ENCODE assay signal across 16 cellular contexts in genomic region chr6:149851461-149851860, GRCh38. TPM values are rescaled to one million over a fixed set of nuclear protein-coding genes. Genes with fewer than 3 reads are reported as not detected.
DNase-seq lines count a peak whose midpoint lies in the region; ATAC-seq and TF ChIP-seq lines count a peak whose summit lies in the region.
"Had no signal": no experiment of that assay in that cellular context is flagged by ENCODE, and none has a peak within 500 bp of the region (broad histone marks: within the 10 kb centered on the region; RNA-seq: fewer than 3 reads in every experiment).

No MANE protein-coding gene starts in this region.

- peak overlapping the region; percentile 99 for H3K27ac ChIP-seq in RWPE2 (ENCODE audit: poor library complexity, severe bottlenecking)
- peak overlapping the region; percentile 83 to 84 for H3K27ac ChIP-seq in esophagus (ENCODE audit: low read depth in 2 of 2, low read length in 1 of 2)
- H3K27ac ChIP-seq: C4-2B, SK-N-MC, WERI-Rb-1 had no signal

- H3K4me1 Mint-ChIP-seq in glutamatergic neuron (ENCODE audit: low read depth, unreplicated experiment): no peaks in the 10 kb centered on the region

- DNase-seq in Daoy (ENCODE audit: low read depth) (peak; percentile 50), RWPE2 (ENCODE audit: low spot score) (no peak), renal cortical epithelial cell (ENCODE audit: low read depth) (peak; percentile 22), glutamatergic neuron (no peak), dedifferentiated amniotic fluid mesenchymal stem cell (ENCODE audit: extremely low spot score) (no peak)
- DNase-seq: activated naive CD4-positive, alpha-beta T cell; GDM1; left colon; stimulated activated CD4-positive, alpha-beta T cell treated with anti-CD3 and anti-CD28 coated beads, Interleukin-15, amount 100 ng/mL, for 24 hours had no signal

- TF ChIP-seq CTCF in RWPE2 (IDR thresholded peaks at IDR 0.05; ENCODE audit: poor library complexity, severe bottlenecking): no peak
- no peak for TF ChIP-seq CTCF in glutamatergic neuron (IDR thresholded peaks at IDR 0.05; ENCODE audit: partially characterized antibody, unreplicated experiment)

- H3K4me3 Mint-ChIP-seq in glutamatergic neuron (ENCODE audit: unreplicated experiment): no peak overlapping the region

- no peaks in the 10 kb centered on the region for H3K27me3 Mint-ChIP-seq in glutamatergic neuron (ENCODE audit: unreplicated experiment)
- H3K27me3 Mint-ChIP-seq: progenitor cell of endocrine pancreas had no signal

- H3K27me3 ChIP-seq in RWPE2 (ENCODE audit: insufficient read depth, poor library complexity, severe bottlenecking) (no peaks in the 10 kb centered on the region), esophagus (ENCODE audit: control insufficient read depth in 1 of 2, insufficient read depth in 2 of 2, low read length in 2 of 2) (no peaks in the 10 kb centered on the region)

- H3K9me3 ChIP-seq in RWPE2 (ENCODE audit: severe bottlenecking): no peaks in the 10 kb centered on the region
- H3K9me3 ChIP-seq in esophagus (ENCODE audit: control insufficient read depth in 2 of 2, insufficient read depth in 1 of 2, low read depth in 1 of 2, low read length in 1 of 2): no peaks in the 10 kb centered on the region

- H3K36me3 ChIP-seq in RWPE2 (ENCODE audit: low read depth) (peaks cover 31% of the 10 kb centered on the region), esophagus (ENCODE audit: control insufficient read depth in 2 of 2, insufficient read depth in 2 of 2, low read length in 1 of 2) (peaks cover 0 to 3% of the 10 kb centered on the region in 2 donors)
- H3K36me3 ChIP-seq: WERI-Rb-1 had no signal

- 80 to 83% methylated on average over 2 of the region's 2 CpGs for WGBS in esophagus, 2 donors

- H3K9me3 Mint-ChIP-seq in glutamatergic neuron (ENCODE audit: unreplicated experiment): no peaks in the 10 kb centered on the region

- peaks cover 13% of the 10 kb centered on the region for H3K36me3 Mint-ChIP-seq in glutamatergic neuron (ENCODE audit: unreplicated experiment)

- H3K27ac Mint-ChIP-seq in glutamatergic neuron (ENCODE audit: unreplicated experiment): no peak overlapping the region
- H3K27ac Mint-ChIP-seq: progenitor cell of endocrine pancreas had no signal

- H3K4me3 ChIP-seq in RWPE2 (ENCODE audit: severe bottlenecking) (no peak overlapping the region), esophagus (ENCODE audit: low read depth in 1 of 2, low read length in 2 of 2) (no peak overlapping the region)

- peaks cover 62% of the 10 kb centered on the region for H3K4me1 ChIP-seq in RWPE2 (ENCODE audit: insufficient read depth, poor library complexity, severe bottlenecking)
- H3K4me1 ChIP-seq in esophagus (ENCODE audit: control insufficient read depth in 2 of 2, insufficient read depth in 2 of 2, low read length in 1 of 2): peaks cover 3 to 8% of the 10 kb centered on the region in 2 donors

- ATAC-seq in RWPE2 (ENCODE audit: low read depth) (no peak), HG03520 (IDR thresholded peaks at IDR 0.05; ENCODE audit: unreplicated experiment) (no peak), GM18498 (IDR thresholded peaks at IDR 0.05; ENCODE audit: unreplicated experiment) (no peak)

RNA-seq across cellular contexts. Expression of gene LRP11, which starts 12.7 kb away (rescaled TPM):
- 60.6 and 73.0 TPM in 2 replicates for total RNA-seq in Daoy (2014; rRNA removed; shearing (Covaris generic))
- polyA plus RNA-seq in esophagus: 10 to 100 TPM; 20.8 to 25.6 TPM
- total RNA-seq in renal cortical epithelial cell: 21.5 and 34.4 TPM in 2 replicates
- 10.8 TPM for total RNA-seq in glutamatergic neuron (ENCODE audit: unreplicated experiment)

RNA-seq across cellular contexts. Expression of gene RAET1E, which starts 46.5 kb away (rescaled TPM):
- 1.4 and 4.1 TPM in 2 replicates for total RNA-seq in Daoy (2014; rRNA removed; shearing (Covaris generic))
- 10 to 100 TPM; 25.1 to 72.5 TPM for polyA plus RNA-seq in esophagus
- not detected in 2 replicates for total RNA-seq in renal cortical epithelial cell
- total RNA-seq in glutamatergic neuron (ENCODE audit: unreplicated experiment): not detected
- total RNA-seq: progenitor cell of endocrine pancreas had no signal

Comparison
In these comparisons a context has a peak if more than half of its experiments do, and no peak if none do; other contexts are left out.
1. DNase-seq: peak in Daoy (single experiment) and renal cortical epithelial cell (single experiment); none in RWPE2 (single experiment), glutamatergic neuron (single experiment) and dedifferentiated amniotic fluid mesenchymal stem cell (single experiment).